In the genomic region with DNA sequence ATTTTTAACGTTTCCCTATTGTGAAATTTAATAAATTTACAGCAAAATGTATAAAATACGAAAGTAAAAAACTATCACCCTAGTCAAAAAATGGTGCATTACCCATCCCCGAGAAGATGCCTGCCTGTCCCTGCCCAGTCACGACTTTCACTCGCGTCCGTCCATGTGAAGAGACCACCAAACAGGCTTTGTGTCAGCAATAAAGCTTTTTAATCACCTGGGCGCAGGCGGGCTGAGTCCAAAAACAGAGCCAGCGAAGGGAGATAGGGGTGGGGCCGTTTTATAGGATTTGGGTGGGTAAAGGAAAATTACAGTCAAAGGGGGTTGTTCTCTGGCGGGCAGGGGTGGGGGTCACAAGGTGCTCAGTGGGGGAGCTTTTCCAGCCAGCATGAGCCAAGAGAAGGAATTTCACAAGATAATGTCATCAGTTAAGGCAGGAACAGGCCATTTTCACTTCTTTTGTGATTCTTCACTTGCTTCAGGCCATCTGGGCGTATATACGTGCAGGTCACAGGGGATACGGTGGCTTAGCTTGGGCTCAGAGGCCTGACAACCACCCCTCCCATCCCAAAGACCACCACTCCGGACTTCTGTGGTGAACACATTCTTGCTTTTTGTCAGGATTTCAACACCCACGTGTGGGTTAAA, we compare ENCODE assay signal across 12 cellular contexts. TPM values are rescaled to one million over a fixed set of nuclear protein-coding genes. Genes with fewer than 3 reads are reported as not detected.
DNase-seq lines count a peak whose midpoint lies in the region; FAIRE-seq and TF ChIP-seq lines count a peak whose summit lies in the region.
"Not testable (repeated sequence)": the region's sequence is repeated elsewhere in the genome, so short reads cannot be mapped to it uniquely, and the experiment has no call there.
"Had no signal": no experiment of that assay in that cellular context is flagged by ENCODE, and none has a peak within 500 bp of the region (broad histone marks: within the 10 kb centered on the region; RNA-seq: fewer than 3 reads in every experiment).

No MANE protein-coding gene starts in this region.

- H3K9me3 Mint-ChIP-seq in Caco-2 (ENCODE audit: unreplicated experiment); astrocyte (ENCODE audit: unreplicated experiment); immature natural killer cell; nephron: not testable (repeated sequence)

- intact Hi-C loops in Caco-2 (cut with micrococcal nuclease; ENCODE audit: unreplicated experiment); cardiac septum (cut with DNase I); posterior vena cava (cut with DNase I): not testable (repeated sequence)

- POLR2A ChIA-PET in Caco-2 (lab: Charles Lee) = interaction anchor here (1.0 kb wide), 1 partner anchor 22 kb away, joined by 4 read pairs; no protein-coding TSS in a partner anchor

- H3K27ac ChIP-seq in KOPT-K1 (ENCODE audit: low read depth, low read length, poor library complexity, severe bottlenecking) = peak overlapping the region; percentile 18
- H3K27ac ChIP-seq in astrocyte (ENCODE audit: low read depth, low read length) = not testable (repeated sequence)
- H3K27ac ChIP-seq in urinary bladder (ENCODE audit: low read depth) = peak overlapping the region; percentile 51

- 85% methylated on average over 17 of the region's 17 CpGs for WGBS in urinary bladder

- peak overlapping the region; percentile 48 for H3K4me3 Mint-ChIP-seq in Caco-2 (ENCODE audit: unreplicated experiment)
- not testable (repeated sequence) for H3K4me3 Mint-ChIP-seq in astrocyte (ENCODE audit: unreplicated experiment); nephron
- peak overlapping the region in 3 of 5 donors; percentile 39 to 88 (median 86) for H3K4me3 Mint-ChIP-seq in immature natural killer cell

- not testable (repeated sequence) for TF ChIP-seq CTCF in Caco-2 (IDR thresholded peaks at IDR 0.05; ENCODE audit: insufficient read depth in 1 of 2, low read depth in 1 of 2, low read length in 1 of 2, severe bottlenecking in 1 of 2, unreplicated experiment in 1 of 2); astrocyte (IDR thresholded peaks at IDR 0.05; ENCODE audit: insufficient read depth, low read depth, low read length); nephron (IDR thresholded peaks at IDR 0.05; ENCODE audit: unreplicated experiment in 3 of 3)

- H3K27me3 ChIP-seq in Caco-2 (replicated peaks; ENCODE audit: control insufficient read depth, insufficient read depth, low read length); astrocyte (ENCODE audit: insufficient read depth, low read length): not testable (repeated sequence)

- not testable (repeated sequence) for DNase-seq in Caco-2; astrocyte (ENCODE audit: low read depth); immature natural killer cell
- DNase-seq in cardiac septum (ENCODE audit: low spot score) (peak; percentile 53), posterior vena cava (ENCODE audit: low spot score) (peak; percentile 30)

- not testable (repeated sequence) for BruUV-seq in Caco-2 (replicated peaks; lab: Mats Ljungman, UMichigan)

- not testable (repeated sequence) for H3K36me3 ChIP-seq in Caco-2 (ENCODE audit: control insufficient read depth, insufficient read depth, low read length); KOPT-K1 (ENCODE audit: insufficient read depth, low read length); astrocyte (ENCODE audit: insufficient read depth, low read length); urinary bladder (ENCODE audit: insufficient read depth)

- peaks cover 34% of the 10 kb centered on the region for H3K4me1 Mint-ChIP-seq in Caco-2 (ENCODE audit: low read depth, unreplicated experiment)
- H3K4me1 Mint-ChIP-seq in astrocyte (ENCODE audit: low read depth, unreplicated experiment) = peaks cover 21% of the 10 kb centered on the region
- H3K4me1 Mint-ChIP-seq in immature natural killer cell = peaks cover 73 to 81% of the 10 kb centered on the region in 2 donors
- peaks cover 54% of the 10 kb centered on the region for H3K4me1 Mint-ChIP-seq in nephron

- H3K4me2 ChIP-seq in astrocyte (ENCODE audit: low read length) = not testable (repeated sequence)

- not testable (repeated sequence) for H3K4me3 ChIP-seq in Caco-2 (ENCODE audit: low read depth, low read length); astrocyte (ENCODE audit: insufficient read depth, low read depth, low read length); urinary bladder (ENCODE audit: low read depth, low read length)

- H3K27ac Mint-ChIP-seq in Caco-2 (ENCODE audit: unreplicated experiment) (peak overlapping the region; percentile 62), astrocyte (ENCODE audit: unreplicated experiment) (peak overlapping the region; percentile 53), immature natural killer cell (peak overlapping the region; percentile 55 to 92 (median 85)), nephron (peak overlapping the region; percentile 91 to 98 (median 97))

- FAIRE-seq in astrocyte (lab: Jason Lieb, UNC) = not testable (repeated sequence)

- not testable (repeated sequence) for H3K27me3 Mint-ChIP-seq in Caco-2 (ENCODE audit: insufficient read depth, unreplicated experiment); astrocyte (ENCODE audit: low read depth, unreplicated experiment); nephron (ENCODE audit: low read depth)
- H3K27me3 Mint-ChIP-seq in immature natural killer cell (ENCODE audit: low read depth in 3 of 3) = peaks cover 11 to 16% (median 15%) of the 10 kb centered on the region in 3 donors

- CTCF ChIA-PET in Caco-2 (lab: Charles Lee) = interaction anchor here (1.1 kb wide), 1 partner anchor 83 kb away, joined by 3 read pairs; no protein-coding TSS in a partner anchor

- not testable (repeated sequence) for H4K20me1 ChIP-seq in astrocyte (ENCODE audit: insufficient read depth, low read length)

- H3K79me2 ChIP-seq in astrocyte (ENCODE audit: insufficient read depth, low read length) = not testable (repeated sequence)

- H3K9me3 ChIP-seq in Caco-2 = peaks cover 10% of the 10 kb centered on the region; the same call in 1 of the 2 replicates
- H3K9me3 ChIP-seq in KOPT-K1 (ENCODE audit: insufficient read depth, low read length, poor library complexity, severe bottlenecking); astrocyte (ENCODE audit: insufficient read depth, low read depth, low read length): not testable (repeated sequence)

- H3K4me1 ChIP-seq in Caco-2 = peaks cover 37% of the 10 kb centered on the region
- not testable (repeated sequence) for H3K4me1 ChIP-seq in astrocyte (ENCODE audit: insufficient read depth, low read length); urinary bladder (ENCODE audit: insufficient read depth)

- peak overlapping the region; percentile 75 for H2AFZ ChIP-seq in astrocyte (ENCODE audit: low read depth, low read length)

- H3K36me3 Mint-ChIP-seq in Caco-2 (ENCODE audit: insufficient read depth, unreplicated experiment); astrocyte (ENCODE audit: low read depth, unreplicated experiment); immature natural killer cell; nephron (ENCODE audit: low read depth): not testable (repeated sequence)

- not testable (repeated sequence) for H3K9ac ChIP-seq in astrocyte (ENCODE audit: low read length)

RNA-seq across cellular contexts. Expression of gene IFITM3, which starts 13.1 kb away (rescaled TPM):
- 6.9 and 12.4 TPM in 2 replicates for total RNA-seq in Caco-2 (2022)
- total RNA-seq in astrocyte = 642 and 757 TPM in 2 replicates
- total RNA-seq in cardiac septum = 260 TPM
- polyA plus RNA-seq in immature natural killer cell = 100 to 1,000 TPM; 138 to 675 (median 423) TPM
- 1,000 to 10,000 TPM; 1,080 to 1,276 TPM for total RNA-seq in posterior vena cava
- 43.2 TPM for total RNA-seq in urinary bladder
- polyA plus RNA-seq in urinary bladder = 2,675 TPM

RNA-seq across cellular contexts. Expression of gene IFITM1, which starts 19.9 kb away (rescaled TPM):
- 3.0 and 3.2 TPM in 2 replicates for total RNA-seq in Caco-2 (2022)
- total RNA-seq in astrocyte = 526 and 631 TPM in 2 replicates
- total RNA-seq in cardiac septum = 123 TPM
- polyA plus RNA-seq in immature natural killer cell = 1,000 to 10,000 TPM; 2,792 to 4,533 (median 3,562) TPM
- 100 to 1,000 TPM; 205 to 275 TPM for total RNA-seq in posterior vena cava
- 20.9 TPM for total RNA-seq in urinary bladder
- 599 TPM for polyA plus RNA-seq in urinary bladder

RNA-seq across cellular contexts. Expression of gene IFITM2, which starts 26.1 kb away (rescaled TPM):
- total RNA-seq in Caco-2 (2022) (7.0 and 7.3 TPM in 2 replicates), astrocyte (474 and 575 TPM in 2 replicates), cardiac septum (215 TPM), posterior vena cava (100 to 1,000 TPM; 647 to 724 TPM), urinary bladder (14.8 TPM)
- polyA plus RNA-seq in immature natural killer cell (1,000 to 10,000 TPM; 4,348 to 7,867 (median 6,958) TPM), urinary bladder (765 TPM)

RNA-seq across cellular contexts. Expression of gene IFITM5, which starts 34.4 kb away (rescaled TPM):
- total RNA-seq in Caco-2 (2022) (not detected in 2 replicates), astrocyte (not detected in 2 replicates), cardiac septum (not detected), posterior vena cava (not detected), urinary bladder (not detected)
- polyA plus RNA-seq in immature natural killer cell (not detected), urinary bladder (not detected)
- total RNA-seq: G401, GM12878, IMR-90, NCI-H460 had no signal
- polyA plus RNA-seq: GM12878, IMR-90 had no signal

RNA-seq across cellular contexts. Expression of gene B4GALNT4, which starts 35.6 kb away (rescaled TPM):
- total RNA-seq in Caco-2 (2022) (30.7 and 35.6 TPM in 2 replicates), astrocyte (64.6 and 68.5 TPM in 2 replicates), cardiac septum (0.24 TPM), posterior vena cava (1 to 10 TPM in 1 of 2 donors, under 1 TPM in 1; 0.52 to 1.8 TPM), urinary bladder (13.4 TPM)
- polyA plus RNA-seq in immature natural killer cell (under 1 TPM in 1 of 3 donors, not detected in 2; 0.53 TPM), urinary bladder (5.1 TPM)

Comparison
In these comparisons a context has a peak if more than half of its experiments do, and no peak if none do; other contexts are left out.
1. RNA of gene IFITM2, which starts 26.1 kb away (total RNA-seq): 647 to 724 TPM in posterior vena cava, 474 to 575 TPM in astrocyte and 215 TPM in cardiac septum (single experiment); 14.8 TPM in urinary bladder (single experiment) and 7.0 to 7.3 TPM in Caco-2; every median in the first group is over 10 times any median in the second.
2. Peak in every context shown above with its lines, with median percentiles within 50 percentile points of each other: H3K27ac Mint-ChIP-seq.